1 cellular context compared by ENCODE assay signal in genomic region chr13:107276936-107277335, GRCh38.
TF ChIP-seq lines count a peak whose summit lies in the region.

No MANE protein-coding gene starts in this region.

TF ChIP-seq in IMR-90, 13 proteins besides CTCF, POLR2A, EP300 and RAD21 (continued from another document):
- TF ChIP-seq MXI1 (IDR thresholded peaks at IDR 0.05; ENCODE audit: borderline replicate concordance, low read depth, low read length), result no peak
- TF ChIP-seq NFE2L2 (IDR thresholded peaks at IDR 0.05; ENCODE audit: low read depth, low read length), result no peak
- no peak for TF ChIP-seq RCOR1 (IDR thresholded peaks at IDR 0.05; ENCODE audit: insufficient replicate concordance, low read length)
- TF ChIP-seq BHLHE40 (IDR thresholded peaks at IDR 0.05; ENCODE audit: low read depth, low read length), result no peak
- no peak for TF ChIP-seq USF2 (IDR thresholded peaks at IDR 0.05; ENCODE audit: low read depth, low read length)
- no peak for TF ChIP-seq CHD1 (IDR thresholded peaks at IDR 0.05; ENCODE audit: low read depth, low read length)
- TF ChIP-seq RFX5 (IDR thresholded peaks at IDR 0.05; ENCODE audit: low read depth, low read length), result no peak
- no peak for TF ChIP-seq MAZ (IDR thresholded peaks at IDR 0.05; ENCODE audit: borderline replicate concordance, low read depth, low read length)
- no peak for TF ChIP-seq FOS (IDR thresholded peaks at IDR 0.05; ENCODE audit: low read depth, low read length)
- TF ChIP-seq SMC3 (IDR thresholded peaks at IDR 0.05; ENCODE audit: low read depth, low read length), result no peak
- TF ChIP-seq CEBPB (IDR thresholded peaks at IDR 0.05; ENCODE audit: low read depth, low read length), result no peak
